ENCODE assay signal across 35 cellular contexts in genomic region chr7:112886171-112886570, GRCh38.
"Had no signal": no experiment of that assay in that cellular context is flagged by ENCODE, and none has a peak within 500 bp of the region (broad histone marks: within the 10 kb centered on the region; RNA-seq: fewer than 3 reads in every experiment).

No MANE protein-coding gene starts in this region.

- H3K27me3 Mint-ChIP-seq: activated B cell treated with CpG ODN at 0.5 μM for 24 hours; activated CD4-positive, alpha-beta memory T cell treated with anti-CD3 and anti-CD28 coated beads for 36 hours; activated CD4-positive, alpha-beta T cell treated with anti-CD3 and anti-CD28 coated beads, Interleukin-2, amount 10 ng/mL, durations not matched to agents 24 days and 14 days; activated CD8-positive, alpha-beta memory T cell treated with anti-CD3 and anti-CD28 coated beads, Interleukin-2, amount 10 ng/mL, durations not matched to agents 7 days and 5 days; activated naive CD4-positive, alpha-beta T cell treated with anti-CD3 and anti-CD28 coated beads, Interleukin-2, amount 50 U/mL, for 24 hours; activated naive CD8-positive, alpha-beta T cell treated with anti-CD3 and anti-CD28 coated beads for 36 hours; activated naive CD8-positive, alpha-beta T cell treated with anti-CD3 and anti-CD28 coated beads, Interleukin-2, amount 50 U/mL, for 24 hours; T-helper 17 cell had no signal

- H3K27ac ChIP-seq: adrenal gland, body of pancreas, breast epithelium, cardiac muscle cell, colonic mucosa, epithelial cell of prostate, esophagus squamous epithelium, gastroesophageal sphincter, WERI-Rb-1 had no signal

- H3K36me3 ChIP-seq: adrenal gland, breast epithelium, cardiac muscle cell, colonic mucosa, gastroesophageal sphincter, WERI-Rb-1 had no signal

- H3K9me3 Mint-ChIP-seq: activated B cell treated with CpG ODN at 0.5 μM for 24 hours; activated CD4-positive, alpha-beta memory T cell treated with anti-CD3 and anti-CD28 coated beads for 36 hours; activated naive CD4-positive, alpha-beta T cell treated with anti-CD3 and anti-CD28 coated beads, Interleukin-2, amount 50 U/mL, for 24 hours; activated naive CD8-positive, alpha-beta T cell treated with anti-CD3 and anti-CD28 coated beads for 36 hours; activated naive CD8-positive, alpha-beta T cell treated with anti-CD3 and anti-CD28 coated beads, Interleukin-2, amount 50 U/mL, for 24 hours; activated T-helper 2 cell treated with anti-CD3 and anti-CD28 coated beads, Interferon-gamma antibody, Interleukin-2, Interleukin-4, amounts not matched to agents 10 μg/mL and 5 μg/mL and 100 μg/mL, durations not matched to agents 14 hours and 24 hours and 36 hours had no signal

- H3K4me3 Mint-ChIP-seq: activated B cell treated with CpG ODN at 0.5 μM for 24 hours; activated CD4-positive, alpha-beta memory T cell treated with anti-CD3 and anti-CD28 coated beads for 36 hours; activated CD4-positive, alpha-beta T cell treated with anti-CD3 and anti-CD28 coated beads, Interleukin-2, amount 10 ng/mL, durations not matched to agents 24 days and 14 days; activated CD8-positive, alpha-beta memory T cell treated with anti-CD3 and anti-CD28 coated beads, Interleukin-2, amount 10 ng/mL, durations not matched to agents 7 days and 5 days; activated CD8-positive, alpha-beta T cell treated with anti-CD3 and anti-CD28 coated beads, Interleukin-2, amount 10 ng/mL, durations not matched to agents 7 days and 5 days; activated naive CD4-positive, alpha-beta T cell treated with anti-CD3 and anti-CD28 coated beads for 36 hours; activated naive CD4-positive, alpha-beta T cell treated with anti-CD3 and anti-CD28 coated beads, Interleukin-2, amount 50 U/mL, for 24 hours; activated naive CD8-positive, alpha-beta T cell treated with anti-CD3 and anti-CD28 coated beads for 36 hours; activated naive CD8-positive, alpha-beta T cell treated with anti-CD3 and anti-CD28 coated beads, Interleukin-2, amount 50 U/mL, for 24 hours; activated T-helper 1 cell treated with anti-CD3 and anti-CD28 coated beads, Interleukin-12 subunit alpha, Interleukin-12 subunit beta, Interleukin-2, Interleukin-4 antibody, amounts not matched to agents 30 ng/mL and 10 ng/mL and 1 ng/mL, durations not matched to agents 14 hours and 24 hours and 36 hours; T-helper 17 cell; T-helper 2 cell treated with Interferon-gamma antibody and Interleukin-4, amounts not matched to agents 5 μg/mL and 100 μg/mL, for 36 hours had no signal

- H3K9me3 ChIP-seq: adrenal gland, body of pancreas, breast epithelium, colonic mucosa, esophagus squamous epithelium, gastroesophageal sphincter, heart right ventricle had no signal

- H3K27ac Mint-ChIP-seq: activated B cell treated with CpG ODN at 0.5 μM for 24 hours; activated CD4-positive, alpha-beta memory T cell treated with anti-CD3 and anti-CD28 coated beads for 36 hours; activated CD4-positive, alpha-beta T cell treated with anti-CD3 and anti-CD28 coated beads, Interleukin-2, amount 10 ng/mL, durations not matched to agents 24 days and 14 days; activated CD8-positive, alpha-beta memory T cell treated with anti-CD3 and anti-CD28 coated beads, Interleukin-2, amount 10 ng/mL, durations not matched to agents 7 days and 5 days; activated CD8-positive, alpha-beta T cell treated with anti-CD3 and anti-CD28 coated beads, Interleukin-2, amount 10 ng/mL, durations not matched to agents 7 days and 5 days; activated naive CD4-positive, alpha-beta T cell treated with anti-CD3 and anti-CD28 coated beads for 36 hours; activated naive CD4-positive, alpha-beta T cell treated with anti-CD3 and anti-CD28 coated beads, Interleukin-2, amount 50 U/mL, for 24 hours; activated naive CD8-positive, alpha-beta T cell treated with anti-CD3 and anti-CD28 coated beads for 36 hours; activated naive CD8-positive, alpha-beta T cell treated with anti-CD3 and anti-CD28 coated beads, Interleukin-2, amount 50 U/mL, for 24 hours; activated T-helper 1 cell treated with anti-CD3 and anti-CD28 coated beads, Interleukin-12 subunit alpha, Interleukin-12 subunit beta, Interleukin-2, Interleukin-4 antibody, amounts not matched to agents 30 ng/mL and 10 ng/mL and 1 ng/mL, durations not matched to agents 14 hours and 24 hours and 36 hours; activated T-helper 2 cell treated with anti-CD3 and anti-CD28 coated beads, Interferon-gamma antibody, Interleukin-2, Interleukin-4, amounts not matched to agents 10 μg/mL and 5 μg/mL and 100 μg/mL, durations not matched to agents 14 hours and 24 hours and 36 hours; T-helper 17 cell; T-helper 2 cell treated with Interferon-gamma antibody and Interleukin-4, amounts not matched to agents 5 μg/mL and 100 μg/mL, for 36 hours had no signal

- H3K4me3 ChIP-seq: adrenal gland, body of pancreas, breast epithelium, cardiac muscle cell, colonic mucosa, esophagus squamous epithelium, gastroesophageal sphincter, heart right ventricle had no signal

- H3K27me3 ChIP-seq: adrenal gland, body of pancreas, breast epithelium, cardiac muscle cell, colonic mucosa, esophagus squamous epithelium, gastroesophageal sphincter, heart right ventricle had no signal

- H3K4me1 ChIP-seq: breast epithelium, colonic mucosa had no signal

- H3K4me1 Mint-ChIP-seq: activated CD4-positive, alpha-beta T cell treated with anti-CD3 and anti-CD28 coated beads, Interleukin-2, amount 10 ng/mL, durations not matched to agents 24 days and 14 days; activated CD8-positive, alpha-beta memory T cell treated with anti-CD3 and anti-CD28 coated beads, Interleukin-2, amount 10 ng/mL, durations not matched to agents 7 days and 5 days had no signal

- DNase-seq: activated B cell treated with CpG ODN at 0.5 μM for 24 hours; activated CD4-positive, alpha-beta memory T cell treated with anti-CD3 and anti-CD28 coated beads for 36 hours; activated CD4-positive, alpha-beta T cell treated with anti-CD3 and anti-CD28 coated beads, Interleukin-2, amount 10 ng/mL, durations not matched to agents 24 days and 14 days; activated CD8-positive, alpha-beta memory T cell treated with anti-CD3 and anti-CD28 coated beads, Interleukin-2, amount 10 ng/mL, durations not matched to agents 7 days and 5 days; activated CD8-positive, alpha-beta memory T cell treated with anti-CD3 and anti-CD28 coated beads, Interleukin-2, amount 50 U/mL, for 4 hours; activated CD8-positive, alpha-beta T cell treated with anti-CD3 and anti-CD28 coated beads, Interleukin-2, amount 10 ng/mL, durations not matched to agents 7 days and 5 days; activated effector memory CD4-positive, alpha-beta T cell treated with anti-CD3 and anti-CD28 coated beads, Interleukin-2, amount 50 U/mL, for 16 hours; activated naive CD4-positive, alpha-beta T cell treated with anti-CD3 and anti-CD28 coated beads for 36 hours; activated naive CD8-positive, alpha-beta T cell treated with anti-CD3 and anti-CD28 coated beads for 36 hours; activated naive CD8-positive, alpha-beta T cell treated with anti-CD3 and anti-CD28 coated beads, Interleukin-2, amount 50 U/mL, for 24 hours; activated T-cell treated with anti-CD3 and anti-CD28 coated beads, Interleukin-2, amount 50 U/mL, for 1 hour; activated T-cell treated with anti-CD3 and anti-CD28 coated beads, Interleukin-2, amount 50 U/mL, for 48 hours; adrenal gland; amygdala; aorta; body of pancreas; central memory CD4-positive, alpha-beta T cell; cerebellar nuclear complex; colonic mucosa; effector CD8-positive, alpha-beta T cell; esophagus squamous epithelium; foreskin melanocyte; heart right ventricle; T-helper 1 cell; T-helper 17 cell; T1000; WERI-Rb-1 had no signal
